Comparison of ENCODE assay signal across 8 cellular contexts in genomic region chr20:63178889-63179751, GRCh38. TPM values are rescaled to one million over a fixed set of nuclear protein-coding genes. Genes with fewer than 3 reads are reported as not detected.
DNase-seq lines count a peak whose midpoint lies in the region; ATAC-seq, FAIRE-seq and TF ChIP-seq lines count a peak whose summit lies in the region.

No MANE protein-coding gene starts in this region.

- H3K4me1 Mint-ChIP-seq in activated T-cell treated with anti-CD3 and anti-CD28 coated beads, Interleukin-2, amount 50 U/mL, for 72 hours (ENCODE audit: low read depth), result peaks cover 9% of the 10 kb centered on the region
- peaks cover 5% of the 10 kb centered on the region for H3K4me1 Mint-ChIP-seq in progenitor cell of endocrine pancreas (ENCODE audit: low read depth)

- no peaks in the 10 kb centered on the region for H4K20me1 ChIP-seq in OCI-LY3 (ENCODE audit: insufficient read depth, low read length)

- H3K79me2 ChIP-seq in OCI-LY3 (ENCODE audit: low read length), result no peaks in the 10 kb centered on the region

- peak; percentile 53 to 65 for ATAC-seq in activated T-cell treated with anti-CD3 and anti-CD28 coated beads, Interleukin-2, amount 50 U/mL, for 72 hours (replicated peaks in 1 of 2)
- no peak for ATAC-seq in HG02970 (IDR thresholded peaks at IDR 0.05; ENCODE audit: low FRiP score, unreplicated experiment)

- peaks cover 2% of the 10 kb centered on the region; the same call in 1 of the 2 replicates for H3K4me1 ChIP-seq in OCI-LY3 (ENCODE audit: low read length)

- H2AFZ ChIP-seq in OCI-LY3 (ENCODE audit: low read depth, low read length), result no peak overlapping the region

- H3K27me3 Mint-ChIP-seq in activated T-cell treated with anti-CD3 and anti-CD28 coated beads, Interleukin-2, amount 50 U/mL, for 72 hours (ENCODE audit: low read depth), result peaks cover 33% of the 10 kb centered on the region
- peaks cover 53% of the 10 kb centered on the region for H3K27me3 Mint-ChIP-seq in progenitor cell of endocrine pancreas

- H3K36me3 ChIP-seq in OCI-LY3 (replicated peaks; ENCODE audit: low read depth, low read length), result no peaks in the 10 kb centered on the region

- H3K4me2 ChIP-seq in OCI-LY3 (ENCODE audit: low read length), result peak overlapping the region; percentile 66

- H3K9me3 Mint-ChIP-seq in activated T-cell treated with anti-CD3 and anti-CD28 coated beads, Interleukin-2, amount 50 U/mL, for 72 hours, result no peaks in the 10 kb centered on the region
- no peaks in the 10 kb centered on the region for H3K9me3 Mint-ChIP-seq in progenitor cell of endocrine pancreas (ENCODE audit: low read depth)

- H3K4me3 ChIP-seq in OCI-LY3 (ENCODE audit: low read length), result peak overlapping the region; percentile 70

- H3K27me3 ChIP-seq in OCI-LY3 (ENCODE audit: low read depth, low read length), result 0 out of 2 replicates have a peak, but pooled peaks cover 6% of the 10 kb centered on the region

- CTCF ChIA-PET in HEK293T (lab: Yijun Ruan, JAX), result interaction anchor here (0.6 to 1.5 kb wide), 2 partner anchors 123 to 180 kb away, joined by 4 read pairs; no protein-coding TSS in a partner anchor

- no peak overlapping the region for H3K27ac ChIP-seq in OCI-LY3 (ENCODE audit: low read length)

- no peaks in the 10 kb centered on the region for H3K9me3 ChIP-seq in OCI-LY3 (ENCODE audit: insufficient read depth, low read length)

- H3K27ac Mint-ChIP-seq in activated T-cell treated with anti-CD3 and anti-CD28 coated beads, Interleukin-2, amount 50 U/mL, for 72 hours, result no peak overlapping the region
- no peak overlapping the region for H3K27ac Mint-ChIP-seq in progenitor cell of endocrine pancreas

- DNase-seq in COLO668 (lab: John Stamatoyannopoulos, UW; ENCODE audit: unreplicated experiment) (peak; percentile 57), HEK293T (ENCODE audit: extremely low spot score) (peak; percentile 56), frontal cortex (ENCODE audit: low spot score in 2 of 2) (peak; percentile 71 to 79), progenitor cell of endocrine pancreas (ENCODE audit: low spot score, unreplicated experiment) (peak; percentile 31), GDM1 (lab: John Stamatoyannopoulos, UW) (no peak)
- DNase-seq in activated T-cell treated with anti-CD3 and anti-CD28 coated beads, Interleukin-2, amount 50 U/mL, for 72 hours, result peak; percentile 71 to 77

- H3K4me3 Mint-ChIP-seq in activated T-cell treated with anti-CD3 and anti-CD28 coated beads, Interleukin-2, amount 50 U/mL, for 72 hours, result peak overlapping the region; percentile 39 to 64
- H3K4me3 Mint-ChIP-seq in progenitor cell of endocrine pancreas (ENCODE audit: low read depth), result peak overlapping the region; percentile 61

- peak; percentile 69 for TF ChIP-seq CTCF in OCI-LY3 (IDR thresholded peaks at IDR 0.05; ENCODE audit: low read depth, low read length)
- peak; percentile 58 for TF ChIP-seq CTCF in progenitor cell of endocrine pancreas (IDR thresholded peaks at IDR 0.05; ENCODE audit: unreplicated experiment)

- FAIRE-seq in frontal cortex (lab: Jason Lieb, UNC), result no peak

- no peaks in the 10 kb centered on the region for H3K36me3 Mint-ChIP-seq in activated T-cell treated with anti-CD3 and anti-CD28 coated beads, Interleukin-2, amount 50 U/mL, for 72 hours (ENCODE audit: insufficient read depth in 2 of 2)
- H3K36me3 Mint-ChIP-seq in progenitor cell of endocrine pancreas (ENCODE audit: insufficient read depth), result no peaks in the 10 kb centered on the region

- POLR2A ChIA-PET in HEK293T (lab: Yijun Ruan, JAX), result no interaction called here

- H3K9ac ChIP-seq in OCI-LY3 (ENCODE audit: low read length), result no peak overlapping the region

TF ChIP-seq in HEK293T, 16 proteins besides CTCF, POLR2A, EP300 and RAD21:
- TF ChIP-seq L3MBTL2 (conservative IDR thresholded peaks at IDR 0.05) (no peak), SP1 (IDR thresholded peaks at IDR 0.05) (no peak), HDGF (IDR thresholded peaks at IDR 0.05; ENCODE audit: borderline replicate concordance) (no peak), CTBP1 (IDR thresholded peaks at IDR 0.05; ENCODE audit: borderline replicate concordance) (no peak), FOXM1 (IDR thresholded peaks at IDR 0.05; ENCODE audit: borderline replicate concordance) (no peak), SUZ12 (IDR thresholded peaks at IDR 0.05) (no peak), TARDBP (IDR thresholded peaks at IDR 0.05) (no peak), FOXA1 (IDR thresholded peaks at IDR 0.05) (no peak), ARNT (IDR thresholded peaks at IDR 0.05) (no peak)

RNA-seq across cellular contexts. Expression of gene YTHDF1, which starts 36.8 kb away (rescaled TPM):
- total RNA-seq in activated T-cell treated with anti-CD3 and anti-CD28 coated beads, Interleukin-2, amount 50 U/mL, for 72 hours, result 10 to 100 TPM; 39.1 to 43.2 TPM
- total RNA-seq in frontal cortex (20.4 TPM), progenitor cell of endocrine pancreas (51.2 and 53.8 TPM in 2 replicates)

RNA-seq across cellular contexts. Expression of gene BIRC7, which starts 56.6 kb away (rescaled TPM):
- under 1 TPM in 1 of 2 donors, not detected in 1; 0.74 TPM for total RNA-seq in activated T-cell treated with anti-CD3 and anti-CD28 coated beads, Interleukin-2, amount 50 U/mL, for 72 hours
- total RNA-seq in frontal cortex (not detected), progenitor cell of endocrine pancreas (not detected in 2 replicates)
